Comparison of ENCODE assay signal across 2 cellular contexts in the genomic region with DNA sequence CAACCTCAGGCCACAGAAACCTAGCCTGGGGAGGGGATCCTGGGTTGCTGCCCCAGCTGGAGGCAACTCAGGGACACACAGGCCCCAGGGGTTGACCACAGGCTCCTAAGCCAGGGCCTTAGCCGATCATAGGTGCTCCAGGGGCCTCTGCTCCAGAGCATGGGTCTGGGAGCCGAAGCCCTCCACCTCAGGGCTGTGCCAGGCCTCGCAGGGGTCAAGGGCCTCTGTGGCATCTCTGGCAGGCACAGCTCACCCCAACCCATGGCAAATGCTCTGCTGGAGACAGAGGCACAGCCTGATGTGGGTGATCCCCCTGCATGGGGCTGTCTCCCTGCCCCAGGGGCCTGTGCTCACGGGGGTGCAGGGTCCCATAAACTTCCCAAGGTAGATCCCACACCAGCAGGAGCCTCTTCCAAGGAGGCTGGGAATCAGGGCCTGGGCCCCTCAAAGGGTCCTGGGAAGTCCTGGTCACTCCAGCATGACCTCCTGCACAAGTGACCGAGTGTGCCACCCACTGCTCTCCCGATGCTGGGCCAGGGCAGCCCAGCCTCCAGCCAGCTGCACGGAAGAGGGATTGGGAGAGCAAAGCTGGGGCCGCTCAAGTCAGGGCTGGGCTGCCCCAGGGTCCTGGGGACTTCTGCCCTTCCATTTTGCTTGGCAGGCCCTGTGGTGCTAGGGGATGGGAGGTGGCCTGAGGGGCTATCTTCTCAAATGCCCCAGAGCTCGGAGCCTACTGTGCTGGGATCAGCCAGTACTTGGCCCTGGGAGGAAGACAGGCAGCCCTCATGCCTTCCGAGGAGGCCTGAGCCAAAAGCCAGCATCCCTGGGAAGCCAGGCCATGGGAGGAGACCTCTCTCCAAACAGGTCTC.
TF ChIP-seq lines count a peak whose summit lies in the region.

No MANE protein-coding gene starts in this region.

TF ChIP-seq in HEK293, 187 proteins besides CTCF, POLR2A, EP300 and RAD21:
- TF ChIP-seq GLIS1 (tag by site-specific recombination; IDR thresholded peaks at IDR 0.05) (peak; percentile 19; the same call in 1 of the 2 replicates), ZNF433 (tag by site-specific recombination; IDR thresholded peaks at IDR 0.05; ENCODE audit: low read depth) (no peak)

TF ChIP-seq in H1, 55 proteins besides CTCF, POLR2A, EP300 and RAD21:
- TF ChIP-seq PHF8 (conservative IDR thresholded peaks at IDR 0.05; ENCODE audit: low read depth, low read length) (no peak), CHD2 (IDR thresholded peaks at IDR 0.05; ENCODE audit: low read length) (no peak), BCL11A (IDR thresholded peaks at IDR 0.05; ENCODE audit: low read depth in 2 of 2, low read length in 2 of 2) (no peak), RBBP5 (IDR thresholded peaks at IDR 0.05; ENCODE audit: borderline replicate concordance, low read depth, low read length) (no peak)
